1 cellular context compared by ENCODE assay signal in genomic region chr9:97508852-97509251, GRCh38.
TF ChIP-seq lines count a peak whose summit lies in the region.

No MANE protein-coding gene starts in this region.

TF ChIP-seq in GM12878, 131 proteins besides CTCF, POLR2A, EP300 and RAD21 (continued from another document):
- no peak for TF ChIP-seq PBX3 (IDR thresholded peaks at IDR 0.05; ENCODE audit: insufficient replicate concordance, low read depth, low read length)
